8 cellular contexts compared by ENCODE assay signal in genomic region chr5:16178745-16179372, GRCh38.
A peak's percentile ranks its signal among the peaks of the same experiment; 100 is the strongest.
DNase-seq lines count a peak whose midpoint lies in the region; ATAC-seq and FAIRE-seq lines count a peak whose summit lies in the region.

No MANE protein-coding gene starts in this region.

- no peak for FAIRE-seq in GM19239 (lab: Jason Lieb, UNC)

- ATAC-seq in GM19467 (IDR thresholded peaks at IDR 0.05; ENCODE audit: unreplicated experiment) (no peak), HG02623 (IDR thresholded peaks at IDR 0.05; ENCODE audit: unreplicated experiment) (no peak), HG02884 (IDR thresholded peaks at IDR 0.05; ENCODE audit: unreplicated experiment) (no peak)

- peak; percentile 35 for DNase-seq in GM19239 (ENCODE audit: insufficient read length, low spot score)
- peak; percentile 50 for DNase-seq in NCI-H2196 (lab: John Stamatoyannopoulos, UW; ENCODE audit: unreplicated experiment)
- DNase-seq in activated gamma-delta T cell treated with Interleukin-2 at 50 U/mL for 16 hours, result peak; percentile 4
- DNase-seq in globus pallidus (ENCODE audit: low spot score), result peak; percentile 31
- DNase-seq in nucleus accumbens (lab: John Stamatoyannopoulos, UW), result peak in 38 of 56 donors; percentile 1 to 70 (median 30)
